Comparison of ENCODE assay signal across 19 cellular contexts in genomic region chr4:125689839-125690238, GRCh38.
DNase-seq lines count a peak whose midpoint lies in the region; ATAC-seq, FAIRE-seq and TF ChIP-seq lines count a peak whose summit lies in the region.
"Had no signal": no experiment of that assay in that cellular context is flagged by ENCODE, and none has a peak within 500 bp of the region (broad histone marks: within the 10 kb centered on the region; RNA-seq: fewer than 3 reads in every experiment).

No MANE protein-coding gene starts in this region.

- no peaks in the 10 kb centered on the region for H3K4me1 ChIP-seq in body of pancreas
- no peaks in the 10 kb centered on the region for H3K4me1 ChIP-seq in left ventricle myocardium inferior
- H3K4me1 ChIP-seq: BE2C had no signal

- H3K4me3 ChIP-seq in body of pancreas: no peak overlapping the region
- H3K4me3 ChIP-seq in left ventricle myocardium inferior: no peak overlapping the region

- intact Hi-C loops in body of pancreas (cut with DNase I) (no loop called here), left ventricle myocardium inferior (cut with micrococcal nuclease) (no loop called here)

- TF ChIP-seq CTCF in body of pancreas (IDR thresholded peaks at IDR 0.05) (no peak), left ventricle myocardium inferior (IDR thresholded peaks at IDR 0.05; ENCODE audit: borderline replicate concordance) (no peak)

- ATAC-seq in SK-N-SH treated with all-trans-retinoic acid at 6 μM for 48 hours: no peak
- no peak for ATAC-seq in body of pancreas
- ATAC-seq: Panc1 had no signal

- no peak overlapping the region for H3K27ac ChIP-seq in body of pancreas
- H3K27ac ChIP-seq in left ventricle myocardium inferior (replicated peaks): no peak overlapping the region

- peak; percentile 78 for DNase-seq in COR-L47 (lab: John Stamatoyannopoulos, UW)
- peak; percentile 60 for DNase-seq in NCI-H146 (lab: John Stamatoyannopoulos, UW)
- DNase-seq in body of pancreas: no peak
- DNase-seq in left ventricle myocardium inferior: no peak
- no peak for DNase-seq in SW480 (ENCODE audit: low spot score)
- DNase-seq: BE2C; Calu3; CD4-positive, alpha-beta T cell; DMS79; HCEC 1CT; KG1; NCI-H1048; NCI-H2029 treated with DMSO at 0.1 percent for 48 hours; NCI-H82; T-helper 1 cell; T1000 had no signal

- H3K36me3 ChIP-seq in body of pancreas (replicated peaks in 1 of 2; ENCODE audit: insufficient read depth in 1 of 2, low read depth in 2 of 2) (no peaks in the 10 kb centered on the region), left ventricle myocardium inferior (no peaks in the 10 kb centered on the region)
- H3K36me3 ChIP-seq: BE2C had no signal

- no peak for TF ChIP-seq POLR2A in body of pancreas (IDR thresholded peaks at IDR 0.05)

- H3K9me3 ChIP-seq in body of pancreas (no peaks in the 10 kb centered on the region), left ventricle myocardium inferior (replicated peaks) (no peaks in the 10 kb centered on the region)
- H3K9me3 ChIP-seq: BE2C had no signal

- peak; percentile 44 for FAIRE-seq in A204.1 (lab: Jason Lieb, UNC)

- no peaks in the 10 kb centered on the region for H3K27me3 ChIP-seq in body of pancreas
- no peaks in the 10 kb centered on the region for H3K27me3 ChIP-seq in left ventricle myocardium inferior (ENCODE audit: low read depth)
- H3K27me3 ChIP-seq: BE2C had no signal

TF ChIP-seq in SK-N-SH treated with all-trans-retinoic acid at 6 μM for 48 hours, 23 proteins besides CTCF, POLR2A, EP300 and RAD21:
- no peak for TF ChIP-seq PATZ1 (CRISPR knock-in tag; IDR thresholded peaks at IDR 0.05; ENCODE audit: borderline replicate concordance)
- TF ChIP-seq ZNF8 (CRISPR knock-in tag; IDR thresholded peaks at IDR 0.05): no peak
- no peak for TF ChIP-seq PPARA (CRISPR knock-in tag; IDR thresholded peaks at IDR 0.05; ENCODE audit: borderline replicate concordance)
- TF ChIP-seq ISL1 (CRISPR knock-in tag; IDR thresholded peaks at IDR 0.05): peak; percentile 37; the same call in 1 of the 2 replicates

Comparison
In these comparisons a context has a peak if more than half of its experiments do, and no peak if none do; other contexts are left out.
1. DNase-seq: peak in COR-L47 (single experiment) and NCI-H146 (single experiment); none in body of pancreas (0 of 4), left ventricle myocardium inferior (single experiment) and SW480 (single experiment).